In the genomic region with DNA sequence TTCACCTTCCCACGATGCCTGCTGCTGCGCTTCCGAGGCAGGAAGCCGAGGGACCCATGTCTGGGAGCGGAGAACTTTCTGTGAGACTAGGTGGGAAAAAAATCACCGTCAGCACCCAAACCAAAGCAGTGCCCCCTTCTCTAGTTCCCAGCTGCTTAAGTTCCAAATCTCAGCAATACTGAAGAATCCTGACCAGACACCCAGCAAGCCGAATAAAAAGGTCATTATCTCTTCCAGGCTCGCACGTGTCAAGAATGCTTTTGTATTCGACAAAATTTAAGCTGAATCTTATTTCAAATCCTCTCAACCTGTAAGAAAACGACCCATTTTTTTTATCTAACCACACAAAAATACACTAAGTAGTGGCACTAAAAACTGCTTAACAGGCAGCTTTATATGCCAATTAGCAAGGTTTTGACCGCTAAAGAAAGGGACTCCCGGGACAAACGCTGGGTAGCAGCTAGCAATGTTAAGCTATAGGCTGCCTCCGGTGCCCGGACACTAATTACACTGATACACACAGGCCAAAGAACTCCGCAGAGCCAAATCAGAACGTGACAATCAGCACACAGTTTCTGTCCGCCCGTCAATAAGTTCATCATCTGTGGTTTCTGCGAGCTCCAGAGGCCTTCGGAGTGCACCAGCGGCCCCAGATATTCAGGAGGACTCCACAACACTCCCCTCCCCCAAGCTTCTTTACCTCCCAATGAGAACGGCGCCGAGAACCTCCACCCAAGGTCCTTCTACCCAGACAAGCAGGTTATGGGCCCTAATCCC, we compare ENCODE assay signal across 8 cellular contexts. TPM values are rescaled to one million over a fixed set of nuclear protein-coding genes. Genes with fewer than 3 reads are reported as not detected.
DNase-seq lines count a peak whose midpoint lies in the region; ATAC-seq and TF ChIP-seq lines count a peak whose summit lies in the region.

No MANE protein-coding gene starts in this region.

- no peak for TF ChIP-seq POLR2A in IMR-90 (IDR thresholded peaks at IDR 0.05; ENCODE audit: low read depth, low read length)

- peak overlapping the region; percentile 93 for H3K4me2 ChIP-seq in IMR-90 (ENCODE audit: low read depth, low read length)

- H3K14ac ChIP-seq in IMR-90 (replicated peaks; ENCODE audit: low read depth, low read length): peak overlapping the region; percentile 95

- in situ Hi-C loops in IMR-90 (cut with MboI; ENCODE audit: low sequenced_read_pairs): loop anchor here (10.0 kb wide), 2 partner anchors 206 to 314 kb away; partner anchors contain the start of gene ATF4

- no peak for TF ChIP-seq CTCF in IMR-90 (conservative IDR thresholded peaks at IDR 0.05; ENCODE audit: low read depth, low read length)

- peak overlapping the region; percentile 67 for H4K91ac ChIP-seq in IMR-90 (ENCODE audit: insufficient read depth, low read depth, low read length)

- intact Hi-C loops in IMR-90 (cut with micrococcal nuclease): loop anchor here (1.0 to 10.0 kb wide), 4 partner anchors 87 to 554 kb away; partner anchors contain the start of gene ATF4
- intact Hi-C loops in right cardiac atrium (cut with DNase I): loop anchor here in 3 of 4 donors (5.0 to 10.0 kb wide), 4 partner anchors 74 to 454 kb away; partner anchors contain the start of genes ATF4 (in 1 of the 3) and PDGFB (in 1 of the 3)

- peak overlapping the region; percentile 14 to 67; a peak in 1 of 4 replicates for H4K8ac ChIP-seq in IMR-90 (ENCODE audit: low read depth in 2 of 2, low read length in 2 of 2)

- H2AK5ac ChIP-seq in IMR-90 (ENCODE audit: low read depth, low read length): peak overlapping the region; percentile 86

- H3K23ac ChIP-seq in IMR-90 (ENCODE audit: low read depth, low read length): peak overlapping the region; percentile 94

- H3K9me3 Mint-ChIP-seq in activated naive CD4-positive, alpha-beta T cell treated with anti-CD3 and anti-CD28 coated beads, Interleukin-2, amount 50 U/mL, for 72 hours: no peaks in the 10 kb centered on the region

- peaks cover 54% of the 10 kb centered on the region in 2 donors for H3K36me3 Mint-ChIP-seq in activated naive CD4-positive, alpha-beta T cell treated with anti-CD3 and anti-CD28 coated beads, Interleukin-2, amount 50 U/mL, for 72 hours

- H3K79me1 ChIP-seq in IMR-90 (ENCODE audit: low read depth in 1 of 2, low read length in 2 of 2): peaks cover 21 to 41% of the 10 kb centered on the region in 2 experiments

- peak overlapping the region; percentile 97 for H2AFZ ChIP-seq in IMR-90 (replicated peaks; ENCODE audit: low read length, poor library complexity)

- TSS peak; percentile 81 for BruUV-seq in IMR-90 (replicated peaks; lab: Mats Ljungman, UMichigan)

- peak overlapping the region; percentile 76 for H3K4me3 ChIP-seq in IMR-90 (ENCODE audit: insufficient read depth, low read depth, low read length)
- H3K4me3 ChIP-seq in right cardiac atrium (ENCODE audit: low read length): peak overlapping the region; percentile 79
- H3K4me3 ChIP-seq in skeletal muscle cell (ENCODE audit: low read depth, low read length): peak overlapping the region; percentile 91

- peak overlapping the region; percentile 86 for H3K4ac ChIP-seq in IMR-90 (ENCODE audit: low read depth, low read length)

- H3K27me3 ChIP-seq in IMR-90 (ENCODE audit: control insufficient read depth, insufficient read depth, low read length): no peaks in the 10 kb centered on the region
- H3K27me3 ChIP-seq in right cardiac atrium (ENCODE audit: control insufficient read depth, insufficient read depth): no peaks in the 10 kb centered on the region

- peak overlapping the region; percentile 9; the same call in 1 of the 2 replicates for H2BK120ac ChIP-seq in IMR-90 (ENCODE audit: low read depth, low read length)

- DNase-seq in DMS53 (lab: John Stamatoyannopoulos, UW) (peak; percentile 65), DMS53 treated with DMSO at 0.1 percent for 48 hours (lab: John Stamatoyannopoulos, UW; ENCODE audit: unreplicated experiment) (no peak), IMR-90 (no peak), right cardiac atrium (peak in 1 of 3 donors; percentile 65), skeletal muscle cell (ENCODE audit: low read depth) (no peak), HuH-7.5 (ENCODE audit: low spot score) (no peak)
- DNase-seq in activated naive CD4-positive, alpha-beta T cell treated with anti-CD3 and anti-CD28 coated beads, Interleukin-2, amount 50 U/mL, for 72 hours (ENCODE audit: low spot score in 2 of 2): no peak

- WGBS in IMR-90 (ENCODE audit: extremely low coverage in 2 of 2, insufficient read length in 1 of 2), 2 experiments: 0% methylated on average over 12 of the region's 26 CpGs; no CpG with 5 or more reads in 1 of the 2 experiments
- WGBS in right cardiac atrium: 3% methylated on average over 26 of the region's 26 CpGs

- H3K9ac ChIP-seq in IMR-90 (ENCODE audit: low read depth, low read length): peak overlapping the region; percentile 94

- dilution Hi-C loops in IMR-90 (cut with HindIII; ENCODE audit: low sequenced_read_pairs, unreplicated experiment): no loop called here

- peak overlapping the region; percentile 98 to 100 for H3K27ac Mint-ChIP-seq in activated naive CD4-positive, alpha-beta T cell treated with anti-CD3 and anti-CD28 coated beads, Interleukin-2, amount 50 U/mL, for 72 hours

- CTCF ChIA-PET in IMR-90 (lab: Yijun Ruan, JAX): interaction anchor here (0.6 to 1.6 kb wide), 5 partner anchors 18 to 128 kb away, joined by 3 to 5 read pairs (median 3); no protein-coding TSS in a partner anchor

- H3K4me1 ChIP-seq in IMR-90 (ENCODE audit: control insufficient read depth, insufficient read depth, low read length) (peaks cover 20% of the 10 kb centered on the region), right cardiac atrium (ENCODE audit: control insufficient read depth, insufficient read depth, low read length) (peaks cover 11% of the 10 kb centered on the region)

- no peak for TF ChIP-seq RAD21 in IMR-90 (IDR thresholded peaks at IDR 0.05; ENCODE audit: low read length)

- peak overlapping the region; percentile 83 for H3K27ac ChIP-seq in IMR-90 (ENCODE audit: insufficient read depth, low read length)
- peak overlapping the region; percentile 89 for H3K27ac ChIP-seq in right cardiac atrium (ENCODE audit: low read length)

- peak overlapping the region; percentile 78 for H2BK5ac ChIP-seq in IMR-90 (ENCODE audit: low read depth, low read length, poor library complexity, severe bottlenecking)

- H4K5ac ChIP-seq in IMR-90 (ENCODE audit: low read depth, low read length): peak overlapping the region; percentile 19; the same call in 1 of the 2 replicates

- peak; percentile 0; the same call in 1 of the 2 replicates for ATAC-seq in IMR-90 (ENCODE audit: low read depth)
- no peak for ATAC-seq in activated naive CD4-positive, alpha-beta T cell treated with anti-CD3 and anti-CD28 coated beads, Interleukin-2, amount 50 U/mL, for 72 hours
- peak; percentile 15 to 23 for ATAC-seq in right cardiac atrium
- no peak for ATAC-seq in GM18873 (IDR thresholded peaks at IDR 0.05; ENCODE audit: low FRiP score, unreplicated experiment)

- H3K9me1 ChIP-seq in IMR-90 (ENCODE audit: insufficient read depth, low read length): no peaks in the 10 kb centered on the region; the same call in 1 of the 2 replicates

- peak overlapping the region; percentile 99 for H2AK9ac ChIP-seq in IMR-90 (replicated peaks; ENCODE audit: low read depth, low read length, poor library complexity)

- peaks cover 57% of the 10 kb centered on the region for H4K20me1 ChIP-seq in IMR-90 (ENCODE audit: insufficient read depth, low read length)

- H2BK20ac ChIP-seq in IMR-90 (ENCODE audit: low read depth, low read length): no peak overlapping the region

- H2BK15ac ChIP-seq in IMR-90 (ENCODE audit: low read depth, low read length): no peak overlapping the region

- H3K9me3 ChIP-seq in IMR-90 (ENCODE audit: control insufficient read depth, insufficient read depth, low read length) (no peaks in the 10 kb centered on the region), right cardiac atrium (ENCODE audit: control insufficient read depth, low read length) (no peaks in the 10 kb centered on the region)

- peak overlapping the region; percentile 30 for H3K18ac ChIP-seq in IMR-90 (ENCODE audit: low read depth, low read length)

- H3K36me3 ChIP-seq in IMR-90 (ENCODE audit: control insufficient read depth, insufficient read depth, low read length): peaks cover 42% of the 10 kb centered on the region

- H3K56ac ChIP-seq in IMR-90 (ENCODE audit: extremely low read depth, insufficient read depth, low read length): peak overlapping the region; percentile 87

- POLR2A ChIA-PET in IMR-90 (lab: Charles Lee; ENCODE audit: unreplicated experiment): interaction anchor here (0.6 to 1.8 kb wide), 6 partner anchors 14 to 346 kb away, joined by 4 to 17 read pairs (median 6); no protein-coding TSS in a partner anchor

TF ChIP-seq in IMR-90, 13 proteins besides CTCF, POLR2A, EP300 and RAD21:
- no peak for TF ChIP-seq MAZ (IDR thresholded peaks at IDR 0.05; ENCODE audit: borderline replicate concordance, low read depth, low read length)
- no peak for TF ChIP-seq BHLHE40 (IDR thresholded peaks at IDR 0.05; ENCODE audit: low read depth, low read length)

RNA-seq across cellular contexts. Expression of gene RPL3, which starts 0.7 kb away (rescaled TPM):
- total RNA-seq in IMR-90 (2012; rRNA removed) (2,871 and 3,750 TPM in 2 replicates), right cardiac atrium (1,000 to 10,000 TPM in 2 of 4 donors, 100 to 1,000 TPM in 2; 948 to 1,416 (median 984) TPM)
- polyA plus RNA-seq in IMR-90 (2012; rRNA removed) (3,097 and 3,312 TPM in 2 replicates), right cardiac atrium (1,325 TPM)
- 2,912 and 3,812 TPM in 2 replicates for polyA plus RNA-seq in IMR-90 (2012; cell fraction: cytosol; rRNA removed)
- 2,181 and 2,704 TPM in 2 replicates for polyA plus RNA-seq in IMR-90 (2012; cell fraction: nucleus; rRNA removed; ENCODE audit: low replicate concordance)
- 1,000 to 10,000 TPM; 2,348 to 3,152 TPM for total RNA-seq in activated naive CD4-positive, alpha-beta T cell treated with anti-CD3 and anti-CD28 coated beads, Interleukin-2, amount 50 U/mL, for 72 hours

RNA-seq across cellular contexts. Expression of gene SYNGR1, which starts 31.1 kb away (rescaled TPM):
- 6.3 and 19.7 TPM in 2 replicates for total RNA-seq in IMR-90 (2012; rRNA removed)
- polyA plus RNA-seq in IMR-90 (2012; rRNA removed): 81.5 and 82.8 TPM in 2 replicates
- polyA plus RNA-seq in IMR-90 (2012; cell fraction: cytosol; rRNA removed): 12.5 and 103 TPM in 2 replicates
- 69.4 and 179 TPM in 2 replicates for polyA plus RNA-seq in IMR-90 (2012; cell fraction: nucleus; rRNA removed; ENCODE audit: low replicate concordance)
- total RNA-seq in activated naive CD4-positive, alpha-beta T cell treated with anti-CD3 and anti-CD28 coated beads, Interleukin-2, amount 50 U/mL, for 72 hours: 1 to 10 TPM in 1 of 2 donors, under 1 TPM in 1; 0.46 to 1.2 TPM
- 10 to 100 TPM; 66.4 to 82.0 (median 70.5) TPM for total RNA-seq in right cardiac atrium
- polyA plus RNA-seq in right cardiac atrium: 101 TPM

Comparison
In these comparisons a context has a peak if more than half of its experiments do, and no peak if none do; other contexts are left out.
1. ATAC-seq: peak in IMR-90 (single experiment) and right cardiac atrium (2 of 2); none in activated naive CD4-positive, alpha-beta T cell treated with anti-CD3 and anti-CD28 coated beads, Interleukin-2, amount 50 U/mL, for 72 hours (0 of 2) and GM18873 (single experiment).
2. Peak in every context shown above with its lines, with median percentiles within 50 percentile points of each other: H3K4me3 ChIP-seq.